9 cellular contexts compared by ENCODE assay signal in the genomic region with DNA sequence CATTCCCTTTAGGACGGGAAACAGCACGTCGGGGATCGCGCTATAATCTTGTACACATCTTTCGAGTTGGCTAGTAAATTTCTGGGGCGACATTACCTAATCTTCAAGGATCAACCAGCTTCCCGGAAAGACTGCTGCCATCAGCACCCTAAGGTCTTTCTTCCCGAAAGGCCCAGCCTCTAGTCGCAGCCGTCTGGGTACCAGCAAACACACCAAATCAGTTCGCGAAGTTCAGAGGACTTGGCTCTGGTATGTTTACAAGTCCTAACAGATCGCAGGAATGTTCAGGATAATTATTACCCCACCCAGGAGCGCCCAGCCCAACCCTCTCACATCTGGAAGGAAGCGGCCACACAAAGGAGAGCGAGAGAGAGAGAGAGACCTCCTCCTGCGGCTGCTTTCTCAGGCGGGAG.
A peak's percentile ranks its signal among the peaks of the same experiment; 100 is the strongest.
DNase-seq lines count a peak whose midpoint lies in the region; ATAC-seq and TF ChIP-seq lines count a peak whose summit lies in the region.
"Had no signal": no experiment of that assay in that cellular context is flagged by ENCODE, and none has a peak within 500 bp of the region (broad histone marks: within the 10 kb centered on the region; RNA-seq: fewer than 3 reads in every experiment).

No MANE protein-coding gene starts in this region.

- no peak for DNase-seq in stimulated activated naive CD8-positive, alpha-beta T cell treated with anti-CD3 and anti-CD28 coated beads, Interleukin-15, amount 100 ng/mL, for 72 hours
- DNase-seq in stimulated activated naive CD8-positive, alpha-beta T cell treated with anti-CD3 and anti-CD28 coated beads, Interleukin-15, Interleukin-2, amounts not matched to agents 100 U/mL and 50 U/mL, for 24 hours: no peak
- no peak for DNase-seq in esophagus squamous epithelium (lab: John Stamatoyannopoulos, UW)
- no peak for DNase-seq in mesothelial cell of epicardium (ENCODE audit: low spot score in 2 of 2, unreplicated experiment in 2 of 2)
- no peak for DNase-seq in activated CD4-positive, alpha-beta T cell treated with anti-CD3 and anti-CD28 coated beads for 36 hours
- DNase-seq in NCI-H2196 treated with DMSO at 0.1 percent for 48 hours (lab: John Stamatoyannopoulos, UW; ENCODE audit: unreplicated experiment): no peak
- no peak for DNase-seq in NCI-H187 treated with DMSO at 0.1 percent for 48 hours (lab: John Stamatoyannopoulos, UW)
- DNase-seq: SHP77 had no signal

- peak overlapping the region in 3 of 4 donors; percentile 49 to 77 (median 59) for H3K4me3 ChIP-seq in esophagus squamous epithelium

- peak in 2 of 4 donors; percentile 17 to 24 for TF ChIP-seq POLR2A in esophagus squamous epithelium (IDR thresholded peaks at IDR 0.05)

- no peaks in the 10 kb centered on the region for H3K36me3 ChIP-seq in esophagus squamous epithelium

- H3K4me1 Mint-ChIP-seq in stimulated activated naive CD8-positive, alpha-beta T cell treated with anti-CD3 and anti-CD28 coated beads, Interleukin-15, amount 100 ng/mL, for 72 hours: peaks cover 15% of the 10 kb centered on the region
- H3K4me1 Mint-ChIP-seq in mesothelial cell of epicardium: peaks cover 20% of the 10 kb centered on the region
- peaks cover 2% of the 10 kb centered on the region for H3K4me1 Mint-ChIP-seq in activated CD4-positive, alpha-beta T cell treated with anti-CD3 and anti-CD28 coated beads for 36 hours

- POLR2A ChIA-PET in activated CD4-positive, alpha-beta T cell treated with anti-CD3 and anti-CD28 coated beads for 36 hours (lab: Charles Lee): no interaction called here

- intact Hi-C loops in esophagus squamous epithelium (cut with DNase I): no loop called here
- intact Hi-C loops in activated CD4-positive, alpha-beta T cell treated with anti-CD3 and anti-CD28 coated beads for 36 hours (cut with DNase I, micrococcal nuclease): no loop called here

- CTCF ChIA-PET in activated CD4-positive, alpha-beta T cell treated with anti-CD3 and anti-CD28 coated beads for 36 hours (lab: Charles Lee): no interaction called here

- peak overlapping the region; percentile 20 to 49 for H3K4me3 Mint-ChIP-seq in stimulated activated naive CD8-positive, alpha-beta T cell treated with anti-CD3 and anti-CD28 coated beads, Interleukin-15, amount 100 ng/mL, for 72 hours
- H3K4me3 Mint-ChIP-seq in mesothelial cell of epicardium: peak overlapping the region; percentile 67
- no peak overlapping the region for H3K4me3 Mint-ChIP-seq in activated CD4-positive, alpha-beta T cell treated with anti-CD3 and anti-CD28 coated beads for 36 hours

- H3K36me3 Mint-ChIP-seq in mesothelial cell of epicardium: no peaks in the 10 kb centered on the region
- no peaks in the 10 kb centered on the region for H3K36me3 Mint-ChIP-seq in activated CD4-positive, alpha-beta T cell treated with anti-CD3 and anti-CD28 coated beads for 36 hours (ENCODE audit: low read depth)

- peaks cover 0 to 45% (median 6%) of the 10 kb centered on the region in 4 donors for H3K27me3 ChIP-seq in esophagus squamous epithelium

- 16 to 22% methylated on average over 16 to 17 of the region's 19 CpGs for WGBS in esophagus squamous epithelium, 2 donors

- peak overlapping the region; percentile 44 to 71 (median 62) for H3K27ac ChIP-seq in esophagus squamous epithelium

- no peak for ATAC-seq in stimulated activated naive CD8-positive, alpha-beta T cell treated with anti-CD3 and anti-CD28 coated beads, Interleukin-15, amount 100 ng/mL, for 72 hours
- no peak for ATAC-seq in stimulated activated naive CD8-positive, alpha-beta T cell treated with anti-CD3 and anti-CD28 coated beads, Interleukin-15, Interleukin-2, amounts not matched to agents 100 U/mL and 50 U/mL, for 24 hours
- no peak for ATAC-seq in HG03432 (IDR thresholded peaks at IDR 0.05; ENCODE audit: unreplicated experiment)
- no peak for ATAC-seq in activated CD4-positive, alpha-beta T cell treated with anti-CD3 and anti-CD28 coated beads for 36 hours

- peaks cover 49% of the 10 kb centered on the region for H3K27me3 Mint-ChIP-seq in stimulated activated naive CD8-positive, alpha-beta T cell treated with anti-CD3 and anti-CD28 coated beads, Interleukin-15, amount 100 ng/mL, for 72 hours
- H3K27me3 Mint-ChIP-seq in mesothelial cell of epicardium (ENCODE audit: low read depth): peaks cover 84% of the 10 kb centered on the region
- peaks cover 38% of the 10 kb centered on the region for H3K27me3 Mint-ChIP-seq in activated CD4-positive, alpha-beta T cell treated with anti-CD3 and anti-CD28 coated beads for 36 hours

- no peaks in the 10 kb centered on the region for H3K9me3 ChIP-seq in esophagus squamous epithelium

- no peak overlapping the region for H3K27ac Mint-ChIP-seq in stimulated activated naive CD8-positive, alpha-beta T cell treated with anti-CD3 and anti-CD28 coated beads, Interleukin-15, amount 100 ng/mL, for 72 hours
- H3K27ac Mint-ChIP-seq in mesothelial cell of epicardium: no peak overlapping the region
- no peak overlapping the region for H3K27ac Mint-ChIP-seq in activated CD4-positive, alpha-beta T cell treated with anti-CD3 and anti-CD28 coated beads for 36 hours

- no peaks in the 10 kb centered on the region for H3K9me3 Mint-ChIP-seq in stimulated activated naive CD8-positive, alpha-beta T cell treated with anti-CD3 and anti-CD28 coated beads, Interleukin-15, amount 100 ng/mL, for 72 hours
- no peaks in the 10 kb centered on the region for H3K9me3 Mint-ChIP-seq in mesothelial cell of epicardium
- H3K9me3 Mint-ChIP-seq in activated CD4-positive, alpha-beta T cell treated with anti-CD3 and anti-CD28 coated beads for 36 hours (ENCODE audit: low read depth): no peaks in the 10 kb centered on the region

- no peak for TF ChIP-seq CTCF in esophagus squamous epithelium (IDR thresholded peaks at IDR 0.05)
- no peak for TF ChIP-seq CTCF in mesothelial cell of epicardium (IDR thresholded peaks at IDR 0.05; ENCODE audit: unreplicated experiment)

- H3K4me1 ChIP-seq in esophagus squamous epithelium: peaks cover 3 to 46% (median 28%) of the 10 kb centered on the region in 3 donors
